Comparison of ENCODE assay signal across 8 cellular contexts in the genomic region with DNA sequence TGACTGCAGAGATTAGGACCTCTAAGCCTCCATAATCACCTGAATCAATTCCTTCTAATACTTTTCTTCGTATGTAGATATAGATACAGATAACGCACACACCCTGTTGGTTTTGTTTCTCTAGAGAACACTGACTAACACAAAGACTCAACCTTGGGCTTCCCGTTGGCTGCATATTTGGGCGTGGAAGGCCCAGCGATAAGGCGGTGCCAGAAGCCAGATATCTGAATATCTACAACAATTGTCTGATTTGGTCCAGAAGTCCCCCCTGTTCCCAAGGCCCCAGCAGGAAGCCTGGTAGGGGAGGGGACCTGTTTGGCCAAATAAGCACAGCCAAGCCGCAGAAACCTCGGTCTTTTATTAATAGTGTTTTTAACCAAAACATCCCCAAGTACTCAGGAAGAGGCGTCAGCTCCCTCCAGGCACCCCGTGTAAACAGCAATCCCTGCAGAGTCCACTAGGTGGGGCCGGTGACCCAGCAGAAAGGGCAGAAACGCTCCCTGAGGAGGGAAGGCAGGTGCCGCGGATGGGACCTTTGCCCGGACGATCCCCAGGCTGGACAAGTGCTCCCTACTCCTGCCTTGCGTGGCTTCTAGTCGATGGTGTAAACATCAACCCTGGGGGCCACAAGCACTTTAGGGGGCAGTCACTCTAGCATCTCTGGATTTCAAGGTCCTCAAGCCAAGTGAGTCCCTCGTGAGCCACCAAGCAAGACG.
A peak's percentile ranks its signal among the peaks of the same experiment; 100 is the strongest.
DNase-seq lines count a peak whose midpoint lies in the region; ATAC-seq lines count a peak whose summit lies in the region.

No MANE protein-coding gene starts in this region.

- ATAC-seq in central memory CD8-positive, alpha-beta T cell (replicated peaks; ENCODE audit: extremely low read depth, poor library complexity, severe bottlenecking) = no peak
- ATAC-seq in HG03135 (IDR thresholded peaks at IDR 0.05; ENCODE audit: unreplicated experiment) = no peak

- H3K27me3 Mint-ChIP-seq in central memory CD8-positive, alpha-beta T cell = no peaks in the 10 kb centered on the region

- H3K9me3 Mint-ChIP-seq in central memory CD8-positive, alpha-beta T cell = no peaks in the 10 kb centered on the region

- no peak overlapping the region for H3K27ac Mint-ChIP-seq in central memory CD8-positive, alpha-beta T cell (ENCODE audit: low read depth)

- H3K4me1 Mint-ChIP-seq in central memory CD8-positive, alpha-beta T cell = peaks cover 31% of the 10 kb centered on the region

- peaks cover 2% of the 10 kb centered on the region for H3K36me3 Mint-ChIP-seq in central memory CD8-positive, alpha-beta T cell (ENCODE audit: insufficient read depth)

- H3K4me3 Mint-ChIP-seq in central memory CD8-positive, alpha-beta T cell = no peak overlapping the region

- DNase-seq in NOMO-1 (lab: John Stamatoyannopoulos, UW; ENCODE audit: unreplicated experiment in 2 of 2) (peak; percentile 19 to 30), NOMO-1 treated with dmso at 0.1 percent for 144 hours (lab: John Stamatoyannopoulos, UW; ENCODE audit: unreplicated experiment) (no peak), NCI-H146 treated with DMSO at 0.1 percent for 48 hours (lab: John Stamatoyannopoulos, UW; ENCODE audit: unreplicated experiment) (peak; percentile 15), kidney glomerular epithelial cell (lab: John Stamatoyannopoulos, UW) (peak; percentile 49)
- peak; percentile 89 for DNase-seq in activated CD4-positive, CD25-positive, alpha-beta regulatory T cell treated with anti-CD3 and anti-CD28 coated beads, Interleukin-2, amount 50 U/mL, for 72 hours
- peak; percentile 70 to 79 for DNase-seq in central memory CD8-positive, alpha-beta T cell (ENCODE audit: low spot score in 2 of 2)
- DNase-seq in stimulated activated CD4-positive, alpha-beta T cell treated with anti-CD3 and anti-CD28 coated beads, Interleukin-1b, Interleukin-23, amount 100 ng/mL, for 4 hours (ENCODE audit: low read depth in 2 of 2) = peak; percentile 76 to 85
